In genomic region chr2:46914578-46915230, GRCh38 we compare ENCODE assay signal across 1 cellular context.
TF ChIP-seq lines count a peak whose summit lies in the region.

No MANE protein-coding gene starts in this region.

TF ChIP-seq in HepG2, 621 proteins besides CTCF, POLR2A, EP300 and RAD21 (continued from another document):
- no peak for TF ChIP-seq ZNF503 (CRISPR knock-in tag; IDR thresholded peaks at IDR 0.05)
- no peak for TF ChIP-seq ZBTB38 (CRISPR knock-in tag; IDR thresholded peaks at IDR 0.05)
- no peak for TF ChIP-seq SOX6 (IDR thresholded peaks at IDR 0.05)
- no peak for TF ChIP-seq SOX6 (CRISPR knock-in tag; IDR thresholded peaks at IDR 0.05)
- no peak for TF ChIP-seq NONO (IDR thresholded peaks at IDR 0.05)
- TF ChIP-seq NONO (CRISPR knock-in tag; conservative IDR thresholded peaks at IDR 0.05), result no peak
- TF ChIP-seq DR1 (CRISPR knock-in tag; IDR thresholded peaks at IDR 0.05), result no peak
TF ChIP-seq in HepG2: peak in this region for 15.
